In the genomic region with DNA sequence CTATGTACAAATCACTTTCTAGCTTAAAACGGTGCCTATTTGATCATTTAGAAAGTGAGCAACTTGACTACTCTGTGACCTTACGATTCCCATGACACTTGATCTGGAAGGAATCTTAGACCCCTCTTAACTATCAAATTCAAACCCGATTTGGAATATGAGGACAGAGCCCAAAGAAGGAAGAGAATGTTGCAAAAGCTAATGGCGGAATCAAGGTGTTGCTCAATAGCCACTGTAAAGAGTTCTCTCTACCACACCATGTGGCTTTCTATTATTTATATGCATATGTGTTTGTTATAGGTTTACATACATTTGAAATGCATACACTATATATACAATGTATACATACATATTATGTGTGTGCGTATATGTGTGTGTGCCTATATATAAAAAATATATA, we compare ENCODE assay signal across 3 cellular contexts.
TF ChIP-seq lines count a peak whose summit lies in the region.

No MANE protein-coding gene starts in this region.

TF ChIP-seq in HepG2, 621 proteins besides CTCF, POLR2A, EP300 and RAD21:
- TF ChIP-seq, protein P1, sequence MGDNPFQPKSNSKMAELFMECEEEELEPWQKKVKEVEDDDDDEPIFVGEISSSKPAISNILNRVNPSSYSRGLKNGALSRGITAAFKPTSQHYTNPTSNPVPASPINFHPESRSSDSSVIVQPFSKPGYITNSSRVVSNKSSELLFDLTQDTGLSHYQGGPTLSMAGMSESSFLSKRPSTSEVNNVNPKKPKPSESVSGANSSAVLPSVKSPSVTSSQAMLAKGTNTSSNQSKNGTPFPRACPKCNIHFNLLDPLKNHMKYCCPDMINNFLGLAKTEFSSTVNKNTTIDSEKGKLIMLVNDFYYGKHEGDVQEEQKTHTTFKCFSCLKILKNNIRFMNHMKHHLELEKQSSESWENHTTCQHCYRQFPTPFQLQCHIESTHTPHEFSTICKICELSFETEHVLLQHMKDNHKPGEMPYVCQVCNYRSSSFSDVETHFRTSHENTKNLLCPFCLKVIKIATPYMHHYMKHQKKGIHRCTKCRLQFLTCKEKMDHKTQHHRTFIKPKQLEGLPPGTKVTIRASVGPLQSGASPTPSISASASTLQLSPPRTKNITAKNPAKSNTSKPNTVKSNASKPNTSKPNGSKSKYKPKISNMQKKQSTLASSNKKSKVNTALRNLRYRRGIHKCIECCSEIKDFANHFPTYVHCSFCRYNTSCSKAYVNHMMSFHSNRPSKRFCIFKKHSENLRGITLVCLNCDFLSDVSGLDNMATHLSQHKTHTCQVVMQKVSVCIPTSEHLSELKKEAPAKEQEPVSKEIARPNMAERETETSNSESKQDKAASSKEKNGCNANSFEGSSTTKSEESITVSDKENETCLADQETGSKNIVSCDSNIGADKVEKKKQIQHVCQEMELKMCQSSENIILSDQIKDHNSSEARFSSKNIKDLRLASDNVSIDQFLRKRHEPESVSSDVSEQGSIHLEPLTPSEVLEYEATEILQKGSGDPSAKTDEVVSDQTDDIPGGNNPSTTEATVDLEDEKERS (CRISPR knock-in tag; IDR thresholded peaks at IDR 0.05), result no peak
- 0 out of 2 replicates have a peak, but pooled peaks have one; percentile 4 for TF ChIP-seq CEBPB (IDR thresholded peaks at IDR 0.05; ENCODE audit: borderline replicate concordance, low read depth, low read length)
- no peak for TF ChIP-seq ZNF235 (CRISPR knock-in tag; IDR thresholded peaks at IDR 0.05; ENCODE audit: borderline replicate concordance)
- no peak for TF ChIP-seq KDM1A (CRISPR knock-in tag; IDR thresholded peaks at IDR 0.05)
- TF ChIP-seq ZNF160 (CRISPR knock-in tag; IDR thresholded peaks at IDR 0.05), result no peak

TF ChIP-seq in H1, 55 proteins besides CTCF, POLR2A, EP300 and RAD21:
- no peak for TF ChIP-seq BRCA1 (IDR thresholded peaks at IDR 0.05; ENCODE audit: low read depth, low read length)
- peak; percentile 70 for TF ChIP-seq CEBPB (IDR thresholded peaks at IDR 0.05; ENCODE audit: low read depth, low read length)

TF ChIP-seq in HEK293T, 16 proteins besides CTCF, POLR2A, EP300 and RAD21:
- TF ChIP-seq, protein P2, sequence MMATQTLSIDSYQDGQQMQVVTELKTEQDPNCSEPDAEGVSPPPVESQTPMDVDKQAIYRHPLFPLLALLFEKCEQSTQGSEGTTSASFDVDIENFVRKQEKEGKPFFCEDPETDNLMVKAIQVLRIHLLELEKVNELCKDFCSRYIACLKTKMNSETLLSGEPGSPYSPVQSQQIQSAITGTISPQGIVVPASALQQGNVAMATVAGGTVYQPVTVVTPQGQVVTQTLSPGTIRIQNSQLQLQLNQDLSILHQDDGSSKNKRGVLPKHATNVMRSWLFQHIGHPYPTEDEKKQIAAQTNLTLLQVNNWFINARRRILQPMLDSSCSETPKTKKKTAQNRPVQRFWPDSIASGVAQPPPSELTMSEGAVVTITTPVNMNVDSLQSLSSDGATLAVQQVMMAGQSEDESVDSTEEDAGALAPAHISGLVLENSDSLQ (IDR thresholded peaks at IDR 0.05), result no peak
- no peak for TF ChIP-seq SP1 (IDR thresholded peaks at IDR 0.05)
- TF ChIP-seq ELF4 (IDR thresholded peaks at IDR 0.05), result no peak
- TF ChIP-seq FOXM1 (IDR thresholded peaks at IDR 0.05; ENCODE audit: borderline replicate concordance), result no peak
- TF ChIP-seq SUZ12 (IDR thresholded peaks at IDR 0.05), result no peak
- no peak for TF ChIP-seq FOXK2 (IDR thresholded peaks at IDR 0.05)
- TF ChIP-seq HDGF (IDR thresholded peaks at IDR 0.05; ENCODE audit: borderline replicate concordance), result no peak
TF ChIP-seq in HEK293T: peak in this region for 0.
